8 cellular contexts compared by ENCODE assay signal in genomic region chr19:29610574-29611271, GRCh38. TPM values are rescaled to one million over a fixed set of nuclear protein-coding genes. Genes with fewer than 3 reads are reported as not detected.
DNase-seq lines count a peak whose midpoint lies in the region; ATAC-seq lines count a peak whose summit lies in the region.

No MANE protein-coding gene starts in this region.

- H3K27ac ChIP-seq in epithelial cell of prostate: no peak overlapping the region
- H3K27ac ChIP-seq in naive thymus-derived CD4-positive, alpha-beta T cell (ENCODE audit: low read depth, low read length): peak overlapping the region; percentile 35

- H3K4me1 ChIP-seq in NT2/D1 (ENCODE audit: insufficient read depth, insufficient read length): no peaks in the 10 kb centered on the region
- peaks cover 14 to 16% of the 10 kb centered on the region in 2 donors for H3K4me1 ChIP-seq in naive thymus-derived CD4-positive, alpha-beta T cell (ENCODE audit: control insufficient read depth in 2 of 2, insufficient read depth in 2 of 2, low read length in 2 of 2)

- POLR2A ChIA-PET in naive thymus-derived CD4-positive, alpha-beta T cell (lab: Charles Lee): interaction anchor here (1.2 to 9.9 kb wide), 10 partner anchors 11 to 102 kb away, joined by 4 to 198 read pairs (median 10); partner anchors contain the start of genes C19orf12 and PLEKHF1

- no peaks in the 10 kb centered on the region for H3K27me3 ChIP-seq in NT2/D1 (ENCODE audit: insufficient read depth, insufficient read length)
- H3K27me3 ChIP-seq in naive thymus-derived CD4-positive, alpha-beta T cell (ENCODE audit: control insufficient read depth in 2 of 2, insufficient read depth in 2 of 2, low read length in 2 of 2): no peaks in the 10 kb centered on the region

- peaks cover 0 to 4% (median 0%) of the 10 kb centered on the region in 5 donors for H3K27me3 Mint-ChIP-seq in naive thymus-derived CD4-positive, alpha-beta T cell
- H3K27me3 Mint-ChIP-seq in stimulated activated memory B cell treated with anti-CD40 and anti-IgM and Interleukin-4, amounts not matched to agents 10 μg/mL and 1 μg/mL and 100 μg/mL, for 72 hours: no peaks in the 10 kb centered on the region

- CTCF ChIA-PET in naive thymus-derived CD4-positive, alpha-beta T cell (lab: Charles Lee): interaction anchor here (0.6 to 5.8 kb wide), 22 partner anchors 10 to 115 kb away, joined by 3 to 115 read pairs (median 5); partner anchors contain the start of genes C19orf12 and PLEKHF1

- H3K36me3 ChIP-seq in NT2/D1 (ENCODE audit: insufficient read depth, insufficient read length, low read length): peaks cover 68% of the 10 kb centered on the region
- peaks cover 16 to 72% (median 28%) of the 10 kb centered on the region in 3 experiments for H3K36me3 ChIP-seq in naive thymus-derived CD4-positive, alpha-beta T cell (ENCODE audit: control insufficient read depth in 2 of 3, insufficient read depth in 3 of 3, low read length in 3 of 3)

- intact Hi-C loops in naive thymus-derived CD4-positive, alpha-beta T cell (cut with micrococcal nuclease): loop anchor here (1.0 to 2.0 kb wide), 4 partner anchors 58 to 262 kb away; no protein-coding TSS in a partner anchor

- peak overlapping the region in 1 of 10 donors; percentile 10 for H3K4me3 Mint-ChIP-seq in naive thymus-derived CD4-positive, alpha-beta T cell
- H3K4me3 Mint-ChIP-seq in stimulated activated memory B cell treated with anti-CD40 and anti-IgM and Interleukin-4, amounts not matched to agents 10 μg/mL and 1 μg/mL and 100 μg/mL, for 72 hours: no peak overlapping the region

- peak; percentile 38 for DNase-seq in COR-L47 (lab: John Stamatoyannopoulos, UW)
- peak; percentile 56 for DNase-seq in NT2/D1 (ENCODE audit: low read depth, low spot score)
- DNase-seq in activated CD8-positive, alpha-beta memory T cell treated with anti-CD3 and anti-CD28 coated beads, Interleukin-2, amount 50 U/mL, for 24 hours (ENCODE audit: extremely low read depth): peak; percentile 69
- DNase-seq in epithelial cell of prostate (ENCODE audit: low read depth, low spot score): peak; percentile 14
- peak; percentile 61 to 85 (median 79) for DNase-seq in naive thymus-derived CD4-positive, alpha-beta T cell

- H3K36me3 Mint-ChIP-seq in naive thymus-derived CD4-positive, alpha-beta T cell: peaks cover 20 to 60% (median 26%) of the 10 kb centered on the region in 5 donors
- peaks cover 46% of the 10 kb centered on the region for H3K36me3 Mint-ChIP-seq in stimulated activated memory B cell treated with anti-CD40 and anti-IgM and Interleukin-4, amounts not matched to agents 10 μg/mL and 1 μg/mL and 100 μg/mL, for 72 hours

- H3K4me3 ChIP-seq in NT2/D1 (ENCODE audit: insufficient read length, low read depth): no peak overlapping the region
- H3K4me3 ChIP-seq in naive thymus-derived CD4-positive, alpha-beta T cell (ENCODE audit: low read length): no peak overlapping the region

- ATAC-seq in GM19452 (IDR thresholded peaks at IDR 0.05; ENCODE audit: unreplicated experiment) (peak; percentile 85), HG03558 (IDR thresholded peaks at IDR 0.05; ENCODE audit: extremely low read depth, unreplicated experiment) (peak; percentile 52)
- ATAC-seq in naive thymus-derived CD4-positive, alpha-beta T cell: peak; percentile 82
- peak; percentile 93 for ATAC-seq in stimulated activated memory B cell treated with anti-CD40 and anti-IgM and Interleukin-4, amounts not matched to agents 10 μg/mL and 1 μg/mL and 100 μg/mL, for 72 hours

- H3K27ac Mint-ChIP-seq in naive thymus-derived CD4-positive, alpha-beta T cell: peak overlapping the region in 8 of 9 donors; percentile 6 to 77 (median 44)
- H3K27ac Mint-ChIP-seq in stimulated activated memory B cell treated with anti-CD40 and anti-IgM and Interleukin-4, amounts not matched to agents 10 μg/mL and 1 μg/mL and 100 μg/mL, for 72 hours: peak overlapping the region; percentile 83

- H3K4me1 Mint-ChIP-seq in naive thymus-derived CD4-positive, alpha-beta T cell: peaks cover 16 to 39% (median 29%) of the 10 kb centered on the region in 7 donors
- H3K4me1 Mint-ChIP-seq in stimulated activated memory B cell treated with anti-CD40 and anti-IgM and Interleukin-4, amounts not matched to agents 10 μg/mL and 1 μg/mL and 100 μg/mL, for 72 hours: peaks cover 34% of the 10 kb centered on the region

- H3K9me3 ChIP-seq in NT2/D1 (ENCODE audit: insufficient read depth, low read length): no peaks in the 10 kb centered on the region
- H3K9me3 ChIP-seq in naive thymus-derived CD4-positive, alpha-beta T cell (ENCODE audit: control insufficient read depth in 2 of 3, low read length in 3 of 3): no peaks in the 10 kb centered on the region

- peaks cover 0 to 5% (median 0%) of the 10 kb centered on the region in 11 donors for H3K9me3 Mint-ChIP-seq in naive thymus-derived CD4-positive, alpha-beta T cell
- no peaks in the 10 kb centered on the region for H3K9me3 Mint-ChIP-seq in stimulated activated memory B cell treated with anti-CD40 and anti-IgM and Interleukin-4, amounts not matched to agents 10 μg/mL and 1 μg/mL and 100 μg/mL, for 72 hours

- no peak overlapping the region for H3K9ac ChIP-seq in NT2/D1 (ENCODE audit: insufficient read length, low read depth)

RNA-seq across cellular contexts. Expression of gene POP4, which starts 4.6 kb away (rescaled TPM):
- 10 to 100 TPM; 45.3 to 99.1 (median 53.4) TPM for total RNA-seq in naive thymus-derived CD4-positive, alpha-beta T cell
- 100 to 1,000 TPM; 137 to 156 TPM for polyA plus RNA-seq in naive thymus-derived CD4-positive, alpha-beta T cell

RNA-seq across cellular contexts. Expression of gene PLEKHF1, which starts 54.5 kb away (rescaled TPM):
- 10 to 100 TPM; 11.1 to 47.2 (median 17.5) TPM for total RNA-seq in naive thymus-derived CD4-positive, alpha-beta T cell
- polyA plus RNA-seq in naive thymus-derived CD4-positive, alpha-beta T cell: 10 to 100 TPM; 11.5 to 37.6 TPM

Comparison
In these comparisons a context has a peak if more than half of its experiments do, and no peak if none do; other contexts are left out.
1. DNase-seq: peak in every context shown above with its lines; median percentile 79 in naive thymus-derived CD4-positive, alpha-beta T cell; 69 in activated CD8-positive, alpha-beta memory T cell treated with anti-CD3 and anti-CD28 coated beads, Interleukin-2, amount 50 U/mL, for 24 hours; 56 in NT2/D1; 38 in COR-L47; 14 in epithelial cell of prostate.